In genomic region chr19:43695985-43696729, GRCh38 we compare ENCODE assay signal across 24 cellular contexts. TPM values are rescaled to one million over a fixed set of nuclear protein-coding genes. Genes with fewer than 3 reads are reported as not detected.
"Had no signal": no experiment of that assay in that cellular context is flagged by ENCODE, and none has a peak within 500 bp of the region (broad histone marks: within the 10 kb centered on the region; RNA-seq: fewer than 3 reads in every experiment).

No MANE protein-coding gene starts in this region.

- H3K4me3 ChIP-seq: body of pancreas, coronary artery, lower lobe of right lung, ovary, psoas muscle, skin epidermis, transverse colon, uterus had no signal

- H3K27me3 ChIP-seq: body of pancreas, ovary, uterus had no signal

- H3K4me1 ChIP-seq: psoas muscle, uterus had no signal

- H3K36me3 ChIP-seq: lower lobe of right lung, ovary, transverse colon, uterus had no signal

- H3K4me3 Mint-ChIP-seq: activated naive CD4-positive, alpha-beta T cell treated with anti-CD3 and anti-CD28 coated beads for 36 hours; activated T-cell treated with anti-CD3 and anti-CD28 coated beads, Interleukin-2, amount 50 U/mL, for 4 hours; naive thymus-derived CD8-positive, alpha-beta T cell; stimulated activated naive CD8-positive, alpha-beta T cell treated with anti-CD3 and anti-CD28 coated beads, Interleukin-15, Interleukin-2, amounts not matched to agents 100 ng/mL and 50 ng/mL, for 24 hours had no signal

- H3K27ac Mint-ChIP-seq: activated naive CD4-positive, alpha-beta T cell treated with anti-CD3 and anti-CD28 coated beads for 36 hours; naive thymus-derived CD8-positive, alpha-beta T cell; stimulated activated naive CD8-positive, alpha-beta T cell treated with anti-CD3 and anti-CD28 coated beads, Interleukin-15, Interleukin-2, amounts not matched to agents 100 ng/mL and 50 ng/mL, for 24 hours had no signal

- ATAC-seq: activated CD4-positive, CD25-positive, alpha-beta regulatory T cell treated with anti-CD3 and anti-CD28 coated beads, Interleukin-2, amount 50 U/mL, for 24 hours; activated T-cell treated with anti-CD3 and anti-CD28 coated beads, Interleukin-2, amount 50 U/mL, for 4 hours; body of pancreas; left colon; lower lobe of right lung; naive thymus-derived CD8-positive, alpha-beta T cell; psoas muscle; right cardiac atrium had no signal

- DNase-seq: activated CD4-positive, alpha-beta T cell treated with anti-CD3 and anti-CD28 coated beads, Interleukin-2, amount 50 U/mL, for 1 hour; activated CD8-positive, alpha-beta memory T cell treated with anti-CD3 and anti-CD28 coated beads, Interleukin-2, amount 50 U/mL, for 4 hours; activated naive CD4-positive, alpha-beta T cell treated with anti-CD3 and anti-CD28 coated beads for 36 hours; activated T-cell treated with anti-CD3 and anti-CD28 coated beads, Interleukin-2, amount 50 U/mL, for 4 hours; body of pancreas; caudate nucleus; erythroblast; foreskin melanocyte; glutamatergic neuron; hippocampal formation; islet precursor cell; left colon; lower lobe of right lung; naive thymus-derived CD8-positive, alpha-beta T cell; ovary; psoas muscle; right cardiac atrium; transverse colon; uterus had no signal

- H3K27ac ChIP-seq: body of pancreas, coronary artery, lower lobe of right lung, ovary, psoas muscle, skin epidermis, transverse colon, uterus had no signal

RNA-seq across cellular contexts. Expression of gene IRGC, which starts 19.7 kb away (rescaled TPM):
- total RNA-seq: activated naive CD4-positive, alpha-beta T cell treated with anti-CD3 and anti-CD28 coated beads for 36 hours; activated T-cell treated with anti-CD3 and anti-CD28 coated beads, Interleukin-2, amount 50 U/mL, for 4 hours; body of pancreas; left colon; lower lobe of right lung; mesenteric fat pad; naive thymus-derived CD8-positive, alpha-beta T cell; ovary; psoas muscle; right cardiac atrium; transverse colon; uterus had no signal
- polyA plus RNA-seq: naive thymus-derived CD8-positive, alpha-beta T cell; ovary; psoas muscle; right cardiac atrium had no signal

RNA-seq across cellular contexts. Expression of gene CADM4, which starts 56.5 kb away (rescaled TPM):
- polyA plus RNA-seq: naive thymus-derived CD8-positive, alpha-beta T cell had no signal
